Comparison of ENCODE assay signal across 31 cellular contexts in genomic region chr6:154567695-154568220, GRCh38. TPM values are rescaled to one million over a fixed set of nuclear protein-coding genes. Genes with fewer than 3 reads are reported as not detected.
DNase-seq lines count a peak whose midpoint lies in the region; ATAC-seq and TF ChIP-seq lines count a peak whose summit lies in the region.
"Had no signal": no experiment of that assay in that cellular context is flagged by ENCODE, and none has a peak within 500 bp of the region (broad histone marks: within the 10 kb centered on the region; RNA-seq: fewer than 3 reads in every experiment).

No MANE protein-coding gene starts in this region.

- H4K20me1 ChIP-seq in MM.1S (ENCODE audit: insufficient read depth, low read length) = no peaks in the 10 kb centered on the region

- intact Hi-C loops in right cardiac atrium (cut with DNase I) = no loop called here

- no peak overlapping the region for H3K4me3 ChIP-seq in right cardiac atrium (ENCODE audit: low read length)
- H3K4me3 ChIP-seq in MM.1S (ENCODE audit: low read length) = no peak overlapping the region
- H3K4me3 ChIP-seq: A549, esophagus squamous epithelium, gastrocnemius medialis, GM12878, left lung, upper lobe of right lung had no signal

- H3K9ac ChIP-seq in MM.1S (ENCODE audit: low read length) = no peak overlapping the region
- H3K9ac ChIP-seq: KMS-11 had no signal

- no peaks in the 10 kb centered on the region for H3K79me2 ChIP-seq in MM.1S (ENCODE audit: low read length)

- H3K27ac ChIP-seq in right cardiac atrium (ENCODE audit: low read length) (no peak overlapping the region), MM.1S (ENCODE audit: low read length) (no peak overlapping the region)
- H3K27ac ChIP-seq: A549, esophagus squamous epithelium, gastrocnemius medialis, KMS-11, left lung, upper lobe of right lung had no signal

- WGBS in right cardiac atrium = 92% methylated on average over 6 of the region's 6 CpGs

- no peak for ATAC-seq in right cardiac atrium
- ATAC-seq: A549; activated CD4-positive, alpha-beta T cell treated with anti-CD3 and anti-CD28 coated beads for 36 hours; activated T-cell treated with anti-CD3 and anti-CD28 coated beads, Interleukin-2, amount 50 U/mL, for 4 hours; gastrocnemius medialis; GM12878; left lung; naive thymus-derived CD4-positive, alpha-beta T cell; stimulated activated effector memory CD8-positive, alpha-beta T cell treated with anti-CD3 and anti-CD28 coated beads, Interleukin-12 subunit alpha, Interleukin-12 subunit beta, amount 100 ng/mL, for 72 hours; upper lobe of right lung had no signal

- H3K9me3 ChIP-seq in right cardiac atrium (ENCODE audit: control insufficient read depth, low read length) = no peaks in the 10 kb centered on the region
- H3K9me3 ChIP-seq in MM.1S (replicated peaks; ENCODE audit: insufficient read depth, low read length) = no peaks in the 10 kb centered on the region
- H3K9me3 ChIP-seq: A549, BE2C, esophagus squamous epithelium, gastrocnemius medialis, left lung, upper lobe of right lung had no signal

- H3F3A ChIP-seq in MM.1S (ENCODE audit: insufficient read depth, low read length) = no peaks in the 10 kb centered on the region

- H2AFZ ChIP-seq in MM.1S (ENCODE audit: low read length) = no peak overlapping the region

- no peaks in the 10 kb centered on the region for H3K27me3 ChIP-seq in right cardiac atrium (ENCODE audit: control insufficient read depth, insufficient read depth)
- no peaks in the 10 kb centered on the region for H3K27me3 ChIP-seq in MM.1S (replicated peaks; ENCODE audit: insufficient read depth, low read length)
- H3K27me3 ChIP-seq: BE2C, esophagus squamous epithelium, gastrocnemius medialis, left lung, upper lobe of right lung had no signal

- no peak overlapping the region for H3K4me2 ChIP-seq in MM.1S (ENCODE audit: low read depth, low read length)
- H3K4me2 ChIP-seq: A549, KMS-11 had no signal

- H3K36me3 ChIP-seq in MM.1S (replicated peaks; ENCODE audit: insufficient read depth, low read length) = no peaks in the 10 kb centered on the region
- H3K36me3 ChIP-seq: BE2C, esophagus squamous epithelium, gastrocnemius medialis, left lung, upper lobe of right lung had no signal

- DNase-seq in NCI-H82 (lab: John Stamatoyannopoulos, UW) = peak; percentile 11
- no peak for DNase-seq in NCI-H82 treated with DMSO at 0.1 percent for 48 hours (lab: John Stamatoyannopoulos, UW; ENCODE audit: unreplicated experiment)
- peak; percentile 82 for DNase-seq in NCI-H2029 treated with DMSO at 0.1 percent for 48 hours (lab: John Stamatoyannopoulos, UW)
- DNase-seq in NCI-H774 (lab: John Stamatoyannopoulos, UW) = peak; percentile 76
- DNase-seq in right cardiac atrium = no peak
- no peak for DNase-seq in NCI-H1930 (lab: John Stamatoyannopoulos, UW)
- no peak for DNase-seq in MM.1S
- no peak for DNase-seq in SW480 (ENCODE audit: low spot score)
- DNase-seq: activated CD4-positive, alpha-beta T cell treated with anti-CD3 and anti-CD28 coated beads for 36 hours; activated naive CD4-positive, alpha-beta T cell treated with anti-CD3 and anti-CD28 coated beads for 36 hours; activated T-cell treated with anti-CD3 and anti-CD28 coated beads, Interleukin-2, amount 50 U/mL, for 4 hours; amniotic stem cell; BE2C; endodermal cell; esophagus squamous epithelium; gastrocnemius medialis; H9; hypothalamus; left lung; mesendoderm; MV-4-11; naive thymus-derived CD4-positive, alpha-beta T cell; NCI-H226; occipital lobe; substantia nigra; upper lobe of right lung had no signal

- no peaks in the 10 kb centered on the region for H3K4me1 ChIP-seq in right cardiac atrium (ENCODE audit: control insufficient read depth, insufficient read depth, low read length)
- H3K4me1 ChIP-seq in MM.1S (ENCODE audit: low read length) = no peaks in the 10 kb centered on the region
- H3K4me1 ChIP-seq: A549, esophagus squamous epithelium, gastrocnemius medialis, left lung, upper lobe of right lung had no signal

- TF ChIP-seq CTCF in MM.1S (IDR thresholded peaks at IDR 0.05; ENCODE audit: low read length) = no peak

- no peaks in the 10 kb centered on the region for H3K9me2 ChIP-seq in MM.1S (replicated peaks; ENCODE audit: insufficient read depth, low read length)

RNA-seq across cellular contexts. Expression of gene CNKSR3, which starts 57.3 kb away (rescaled TPM):
- total RNA-seq in right cardiac atrium = 10 to 100 TPM; 17.8 to 21.1 (median 18.5) TPM
- polyA plus RNA-seq in right cardiac atrium = 7.9 TPM
- total RNA-seq: T-helper 1 cell treated with Interleukin-12 subunit alpha and Interleukin-12 subunit beta and Interleukin-4 antibody, amounts not matched to agents 30 ng/mL and 1 ng/mL, for 36 hours had no signal

Comparison
In these comparisons a context has a peak if more than half of its experiments do, and no peak if none do; other contexts are left out.
1. DNase-seq: peak in NCI-H82 (single experiment), NCI-H2029 treated with DMSO at 0.1 percent for 48 hours (single experiment) and NCI-H774 (single experiment); none in NCI-H82 treated with DMSO at 0.1 percent for 48 hours (single experiment), right cardiac atrium (0 of 3), NCI-H1930 (0 of 2), MM.1S (single experiment) and SW480 (single experiment).